In genomic region chr19:10752237-10752912, GRCh38 we compare ENCODE assay signal across 1 cellular context.
TF ChIP-seq lines count a peak whose summit lies in the region.

No MANE protein-coding gene starts in this region.

TF ChIP-seq in GM23338, 12 proteins besides CTCF, POLR2A, EP300 and RAD21 (continued from another document):
- TF ChIP-seq REST (IDR thresholded peaks at IDR 0.05; ENCODE audit: unreplicated experiment) (no peak), STAT1 (IDR thresholded peaks at IDR 0.05; ENCODE audit: unreplicated experiment) (no peak), ZNF331 (CRISPR knock-in tag; IDR thresholded peaks at IDR 0.05; ENCODE audit: low read depth) (no peak)
